In the genomic region with DNA sequence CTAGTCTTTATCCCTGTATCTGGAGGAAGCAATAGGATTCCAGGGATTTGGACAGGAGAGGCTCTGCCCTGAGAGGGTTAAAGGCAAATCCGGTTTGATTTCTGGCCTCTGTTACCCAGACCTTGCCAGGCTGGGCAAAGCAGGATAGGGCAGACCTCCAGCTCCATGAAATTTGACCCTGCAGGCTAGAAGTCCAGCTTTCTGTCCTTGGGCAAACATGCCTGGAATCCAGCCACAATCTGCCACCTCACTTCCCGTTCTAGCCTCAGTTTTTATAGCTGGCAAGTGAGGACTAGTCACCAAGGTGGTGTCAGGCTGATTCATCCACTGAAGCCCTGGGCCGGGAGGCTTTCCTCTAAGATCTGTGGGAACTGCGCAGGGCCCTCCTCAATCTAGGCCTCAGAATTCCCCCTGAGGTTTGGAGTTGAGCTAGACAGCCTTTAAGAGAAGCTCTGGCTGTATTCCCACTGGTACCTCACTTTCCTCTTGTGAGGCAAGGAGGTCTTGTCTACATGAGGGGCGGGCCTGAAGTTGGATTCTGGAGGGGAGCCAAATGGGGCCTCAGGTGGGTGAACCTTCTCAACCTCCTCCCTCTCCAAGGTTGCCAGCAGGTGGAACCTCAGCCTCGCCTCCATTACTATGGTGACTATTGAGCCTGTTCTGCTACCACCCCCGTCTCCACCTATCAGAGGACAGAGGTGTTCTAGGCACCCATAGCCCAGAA, we compare ENCODE assay signal across 7 cellular contexts. TPM values are rescaled to one million over a fixed set of nuclear protein-coding genes. Genes with fewer than 3 reads are reported as not detected.
A peak's percentile ranks its signal among the peaks of the same experiment; 100 is the strongest.
DNase-seq lines count a peak whose midpoint lies in the region; ATAC-seq and TF ChIP-seq lines count a peak whose summit lies in the region.

No MANE protein-coding gene starts in this region.

- no peak overlapping the region for H3K4me3 ChIP-seq in SJSA1

- peaks cover 23% of the 10 kb centered on the region for H3K4me1 ChIP-seq in SJSA1 (replicated peaks)
- H3K4me1 ChIP-seq in foreskin keratinocyte = peaks cover 36% of the 10 kb centered on the region

- DNase-seq in HT1080 (ENCODE audit: low read depth) (peak; percentile 100), SJSA1 (ENCODE audit: low read depth in 1 of 2, low spot score in 2 of 2) (peak; percentile 76 to 90), foreskin keratinocyte (peak; percentile 99 to 100), pulmonary artery endothelial cell (ENCODE audit: low read depth, low spot score) (peak; percentile 82), midbrain (lab: John Stamatoyannopoulos, UW) (no peak), NCI-H187 treated with DMSO at 0.1 percent for 48 hours (lab: John Stamatoyannopoulos, UW) (no peak)

- peak; percentile 53 for TF ChIP-seq CTCF in foreskin keratinocyte (conservative IDR thresholded peaks at IDR 0.05)

- no peaks in the 10 kb centered on the region for H3K27me3 ChIP-seq in SJSA1 (replicated peaks)
- H3K27me3 ChIP-seq in foreskin keratinocyte = no peaks in the 10 kb centered on the region

- H3K27ac ChIP-seq in SJSA1 = peak overlapping the region; percentile 51
- peak overlapping the region; percentile 43 for H3K27ac ChIP-seq in foreskin keratinocyte

- ATAC-seq in foreskin keratinocyte = peak; percentile 84
- no peak for ATAC-seq in GM21528 (IDR thresholded peaks at IDR 0.05; ENCODE audit: low FRiP score, unreplicated experiment)

- H3K36me3 ChIP-seq in SJSA1 = peaks cover 14% of the 10 kb centered on the region

- no peaks in the 10 kb centered on the region for H3K9me3 ChIP-seq in SJSA1 (replicated peaks)

RNA-seq across cellular contexts. Expression of gene P3R3URF, which starts 7.0 kb away (rescaled TPM):
- not detected in 2 replicates for total RNA-seq in HT1080 (2014; rRNA removed; shearing (Covaris generic))
- polyA plus RNA-seq in HT1080 (2015; cell fraction: cytosol; rRNA removed) = not detected in 2 replicates
- polyA plus RNA-seq in HT1080 (2015; cell fraction: nucleus; rRNA removed) = not detected in 2 replicates
- not detected in 2 replicates for total RNA-seq in SJSA1 (2014; rRNA removed; shearing (Covaris generic))
- total RNA-seq in foreskin keratinocyte (not detected in 2 replicates), pulmonary artery endothelial cell (not detected in 2 replicates)
- not detected in 2 replicates for polyA plus RNA-seq in foreskin keratinocyte

RNA-seq across cellular contexts. Expression of gene TSPAN1, which starts 8.4 kb away (rescaled TPM):
- 0.77 and 2.4 TPM in 2 replicates for total RNA-seq in HT1080 (2014; rRNA removed; shearing (Covaris generic))
- polyA plus RNA-seq in HT1080 (2015; cell fraction: cytosol; rRNA removed) = 4.7 and 6.9 TPM in 2 replicates
- 6.6 and 7.3 TPM in 2 replicates for polyA plus RNA-seq in HT1080 (2015; cell fraction: nucleus; rRNA removed)
- not detected in 2 replicates for total RNA-seq in SJSA1 (2014; rRNA removed; shearing (Covaris generic))
- 80.3 and 93.6 TPM in 2 replicates for total RNA-seq in foreskin keratinocyte
- 118 and 144 TPM in 2 replicates for polyA plus RNA-seq in foreskin keratinocyte
- total RNA-seq in pulmonary artery endothelial cell = 0.21 and 0.59 TPM in 2 replicates

RNA-seq across cellular contexts. Expression of gene POMGNT1, which starts 15.0 kb away (rescaled TPM):
- 101 and 110 TPM in 2 replicates for total RNA-seq in HT1080 (2014; rRNA removed; shearing (Covaris generic))
- 85.2 and 85.3 TPM in 2 replicates for polyA plus RNA-seq in HT1080 (2015; cell fraction: cytosol; rRNA removed)
- polyA plus RNA-seq in HT1080 (2015; cell fraction: nucleus; rRNA removed) = 150 and 163 TPM in 2 replicates
- 106 and 109 TPM in 2 replicates for total RNA-seq in SJSA1 (2014; rRNA removed; shearing (Covaris generic))
- total RNA-seq in foreskin keratinocyte = 88.0 and 90.6 TPM in 2 replicates
- polyA plus RNA-seq in foreskin keratinocyte = 83.2 and 85.0 TPM in 2 replicates
- total RNA-seq in pulmonary artery endothelial cell = 46.2 and 48.9 TPM in 2 replicates

RNA-seq across cellular contexts. Expression of gene LURAP1, which starts 19.9 kb away (rescaled TPM):
- 0.40 and 0.63 TPM in 2 replicates for total RNA-seq in HT1080 (2014; rRNA removed; shearing (Covaris generic))
- polyA plus RNA-seq in HT1080 (2015; cell fraction: cytosol; rRNA removed) = 0.15 and 0.16 TPM in 2 replicates
- polyA plus RNA-seq in HT1080 (2015; cell fraction: nucleus; rRNA removed) = 0.25 TPM in 1 of 2 replicates, not detected in the other
- 0.41 and 1.2 TPM in 2 replicates for total RNA-seq in SJSA1 (2014; rRNA removed; shearing (Covaris generic))
- total RNA-seq in foreskin keratinocyte = 5.4 and 6.6 TPM in 2 replicates
- polyA plus RNA-seq in foreskin keratinocyte = 4.7 and 5.1 TPM in 2 replicates
- total RNA-seq in pulmonary artery endothelial cell = 2.0 and 3.4 TPM in 2 replicates

RNA-seq across cellular contexts. Expression of gene PIK3R3, which starts 50.9 kb away (rescaled TPM):
- total RNA-seq in HT1080 (2014; rRNA removed; shearing (Covaris generic)) = 2.1 and 2.6 TPM in 2 replicates
- polyA plus RNA-seq in HT1080 (2015; cell fraction: cytosol; rRNA removed) = 1.4 and 2.0 TPM in 2 replicates
- 1.8 and 2.9 TPM in 2 replicates for polyA plus RNA-seq in HT1080 (2015; cell fraction: nucleus; rRNA removed)
- total RNA-seq in SJSA1 (2014; rRNA removed; shearing (Covaris generic)) = 12.4 and 15.2 TPM in 2 replicates
- 4.9 TPM in 2 replicates for total RNA-seq in foreskin keratinocyte
- 1.9 and 2.3 TPM in 2 replicates for polyA plus RNA-seq in foreskin keratinocyte
- 10.7 and 11.4 TPM in 2 replicates for total RNA-seq in pulmonary artery endothelial cell

Comparison
In these comparisons a context has a peak if more than half of its experiments do, and no peak if none do; other contexts are left out.
1. DNase-seq: peak in HT1080 (single experiment), SJSA1 (2 of 2), foreskin keratinocyte (2 of 2) and pulmonary artery endothelial cell (single experiment); none in midbrain (single experiment) and NCI-H187 treated with DMSO at 0.1 percent for 48 hours (single experiment).
2. RNA of gene TSPAN1, which starts 8.4 kb away (total RNA-seq): 80.3 to 93.6 TPM in foreskin keratinocyte; 0.77 to 2.4 TPM in HT1080, 0.21 to 0.59 TPM in pulmonary artery endothelial cell and not detected in SJSA1; every median in the first group is over 10 times any median in the second.